1 cellular context compared by ENCODE assay signal in the genomic region with DNA sequence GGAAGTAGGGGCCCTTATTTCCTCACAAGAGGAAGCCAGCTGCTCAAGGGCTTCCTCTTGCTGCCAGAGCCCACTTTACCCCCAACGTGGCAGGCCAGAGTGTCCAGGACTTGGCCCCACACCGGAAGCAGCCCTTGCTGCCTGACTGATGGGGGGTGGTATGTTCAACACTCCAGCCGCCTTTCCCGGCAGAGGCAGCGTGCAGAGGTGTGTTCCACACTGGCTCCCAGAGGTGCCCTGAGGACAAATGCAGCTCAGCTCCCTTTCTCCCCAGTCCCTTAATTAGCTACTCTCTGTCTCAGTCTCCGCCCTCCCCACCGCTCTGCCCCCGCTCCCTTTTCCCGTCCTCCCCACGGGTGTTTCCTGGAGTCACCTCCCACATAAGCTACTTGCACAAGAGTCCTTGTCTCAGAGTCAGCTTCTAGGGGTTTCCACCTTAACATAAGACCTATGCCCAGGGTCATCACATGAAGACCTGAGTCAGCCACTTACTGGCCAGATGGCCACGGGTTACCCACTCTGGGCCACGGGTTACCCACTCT.
TF ChIP-seq lines count a peak whose summit lies in the region.

No MANE protein-coding gene starts in this region.

TF ChIP-seq in K562, 482 proteins besides CTCF, POLR2A, EP300 and RAD21 (continued from another document):
- no peak for TF ChIP-seq TBP (optimal IDR thresholded peaks at IDR 0.05; ENCODE audit: low read depth, low read length)
